ENCODE assay signal across 22 cellular contexts in genomic region chr14:69086537-69086936, GRCh38.
A peak's percentile ranks its signal among the peaks of the same experiment; 100 is the strongest.
DNase-seq lines count a peak whose midpoint lies in the region; ATAC-seq, FAIRE-seq and TF ChIP-seq lines count a peak whose summit lies in the region.
"Had no signal": no experiment of that assay in that cellular context is flagged by ENCODE, and none has a peak within 500 bp of the region (broad histone marks: within the 10 kb centered on the region; RNA-seq: fewer than 3 reads in every experiment).

No MANE protein-coding gene starts in this region.

- no peak overlapping the region for H3K4me3 Mint-ChIP-seq in activated naive CD4-positive, alpha-beta T cell treated with anti-CD3 and anti-CD28 coated beads for 36 hours
- H3K4me3 Mint-ChIP-seq: activated B cell treated with CpG ODN at 0.5 μM for 24 hours; T-helper 2 cell treated with Interferon-gamma antibody and Interleukin-4, amounts not matched to agents 5 μg/mL and 100 μg/mL, for 36 hours had no signal

- TF ChIP-seq CTCF in cardiac muscle cell (IDR thresholded peaks at IDR 0.05; ENCODE audit: low read depth, low read length) (no peak), kidney (IDR thresholded peaks at IDR 0.05; ENCODE audit: borderline replicate concordance, extremely low read depth, insufficient read depth) (no peak), smooth muscle cell (IDR thresholded peaks at IDR 0.05; ENCODE audit: borderline replicate concordance, insufficient read depth, poor library complexity, severe bottlenecking) (no peak)

- H3K36me3 ChIP-seq in cardiac muscle cell (peaks cover 45% of the 10 kb centered on the region), kidney (ENCODE audit: control insufficient read depth in 1 of 2, insufficient read depth in 2 of 2, low read length in 2 of 2) (peaks cover 10 to 27% of the 10 kb centered on the region in 2 donors), smooth muscle cell (ENCODE audit: low read depth) (no peaks in the 10 kb centered on the region)

- ATAC-seq in GM21381 (IDR thresholded peaks at IDR 0.05; ENCODE audit: unreplicated experiment): no peak

- peaks cover 26% of the 10 kb centered on the region for H3F3A ChIP-seq in smooth muscle cell (ENCODE audit: low read depth)

- no peaks in the 10 kb centered on the region for H3K9me3 ChIP-seq in cardiac muscle cell (ENCODE audit: low read depth)
- H3K9me3 ChIP-seq in kidney (ENCODE audit: control insufficient read depth in 1 of 2, low read length in 2 of 2): no peaks in the 10 kb centered on the region
- H3K9me3 ChIP-seq in smooth muscle cell (replicated peaks; ENCODE audit: low read depth): no peaks in the 10 kb centered on the region
- H3K9me3 ChIP-seq: neutrophil, testis had no signal

- H3K27ac Mint-ChIP-seq in activated naive CD4-positive, alpha-beta T cell treated with anti-CD3 and anti-CD28 coated beads for 36 hours: no peak overlapping the region
- H3K27ac Mint-ChIP-seq: activated B cell treated with CpG ODN at 0.5 μM for 24 hours; T-helper 2 cell treated with Interferon-gamma antibody and Interleukin-4, amounts not matched to agents 5 μg/mL and 100 μg/mL, for 36 hours had no signal

- H3K79me2 ChIP-seq in smooth muscle cell (ENCODE audit: low read depth): peaks cover 38% of the 10 kb centered on the region

- H3K27me3 Mint-ChIP-seq in activated naive CD4-positive, alpha-beta T cell treated with anti-CD3 and anti-CD28 coated beads for 36 hours (ENCODE audit: low read depth): no peaks in the 10 kb centered on the region
- H3K27me3 Mint-ChIP-seq: activated B cell treated with CpG ODN at 0.5 μM for 24 hours had no signal

- H3K27ac ChIP-seq in cardiac muscle cell: peak overlapping the region; percentile 63
- peak overlapping the region; percentile 30 to 69 for H3K27ac ChIP-seq in kidney (ENCODE audit: low read depth in 2 of 2, low read length in 2 of 2)
- H3K27ac ChIP-seq in smooth muscle cell (ENCODE audit: low read depth): peak overlapping the region; percentile 97
- H3K27ac ChIP-seq: KMS-11, testis had no signal

- intact Hi-C loops in cardiac septum (cut with DNase I) (loop anchor here (5.0 kb wide), 1 partner anchor 104 kb away; no protein-coding TSS in a partner anchor), kidney (cut with DNase I) (no loop called here)
- intact Hi-C loops in activated naive CD4-positive, alpha-beta T cell treated with anti-CD3 and anti-CD28 coated beads for 36 hours (cut with micrococcal nuclease): no loop called here

- H3K27me3 ChIP-seq in cardiac muscle cell (no peaks in the 10 kb centered on the region), smooth muscle cell (ENCODE audit: low read depth) (no peaks in the 10 kb centered on the region)
- H3K27me3 ChIP-seq: neutrophil, testis had no signal

- no peak for FAIRE-seq in kidney (lab: Jason Lieb, UNC)

- peaks cover 6% of the 10 kb centered on the region for H3K36me3 Mint-ChIP-seq in activated naive CD4-positive, alpha-beta T cell treated with anti-CD3 and anti-CD28 coated beads for 36 hours (ENCODE audit: low read depth)

- WGBS in smooth muscle cell (ENCODE audit: low lambda C conversion rate): 90% methylated on average over 3 of the region's 3 CpGs

- H3K4me1 ChIP-seq in cardiac muscle cell (ENCODE audit: low read depth): no peaks in the 10 kb centered on the region
- peaks cover 4 to 5% of the 10 kb centered on the region in 2 donors for H3K4me1 ChIP-seq in kidney (ENCODE audit: control insufficient read depth in 1 of 2, insufficient read depth in 1 of 2, low read depth in 1 of 2, low read length in 2 of 2)
- H3K4me1 ChIP-seq in smooth muscle cell (ENCODE audit: low read depth): peaks cover 10% of the 10 kb centered on the region
- H3K4me1 ChIP-seq: testis had no signal

- H3K4me1 Mint-ChIP-seq in activated naive CD4-positive, alpha-beta T cell treated with anti-CD3 and anti-CD28 coated beads for 36 hours (ENCODE audit: low read depth): peaks cover 6% of the 10 kb centered on the region
- H3K4me1 Mint-ChIP-seq: activated B cell treated with CpG ODN at 0.5 μM for 24 hours had no signal

- no peak overlapping the region for H2AFZ ChIP-seq in smooth muscle cell (ENCODE audit: low read depth)

- no peak overlapping the region for H3K9ac ChIP-seq in kidney (ENCODE audit: low read length in 2 of 2)
- H3K9ac ChIP-seq in smooth muscle cell (ENCODE audit: low read depth): no peak overlapping the region
- H3K9ac ChIP-seq: KMS-11 had no signal

- CTCF ChIA-PET in activated naive CD4-positive, alpha-beta T cell treated with anti-CD3 and anti-CD28 coated beads for 36 hours (lab: Charles Lee): no interaction called here

- DNase-seq in cardiac muscle cell (ENCODE audit: low read depth in 1 of 2, low spot score in 1 of 2) (no peak), cardiac septum (ENCODE audit: low spot score) (no peak), kidney (no peak), smooth muscle cell (lab: John Stamatoyannopoulos, UW; ENCODE audit: unreplicated experiment) (no peak), HPDE6-E6E7 (ENCODE audit: extremely low spot score) (no peak)
- no peak for DNase-seq in stimulated activated CD4-positive, alpha-beta T cell treated with anti-CD3 and anti-CD28 coated beads, Interleukin-4, amount 100 ng/mL, for 1 hour
- DNase-seq in activated naive CD4-positive, alpha-beta T cell treated with anti-CD3 and anti-CD28 coated beads for 36 hours: no peak
- DNase-seq: ACHN; activated B cell treated with CpG ODN at 0.5 μM for 24 hours; activated CD8-positive, alpha-beta memory T cell treated with anti-CD3 and anti-CD28 coated beads for 24 hours; activated effector memory CD4-positive, alpha-beta T cell treated with anti-CD3 and anti-CD28 coated beads, Interleukin-2, amount 50 U/mL, for 16 hours; GOT3; head of caudate nucleus; NCI-H1048; NCI-H526 treated with DMSO at 0.1 percent for 48 hours; OCI-M1; stimulated activated CD4-positive, alpha-beta T cell treated with anti-CD3 and anti-CD28 coated beads, Interleukin-2, amount 100 ng/mL, for 24 hours; testis had no signal

- H4K20me1 ChIP-seq in smooth muscle cell (ENCODE audit: low read depth): no peaks in the 10 kb centered on the region

- H3K4me3 ChIP-seq in cardiac muscle cell: no peak overlapping the region
- H3K4me3 ChIP-seq in kidney (ENCODE audit: low read length in 2 of 2): no peak overlapping the region
- H3K4me3 ChIP-seq in smooth muscle cell: no peak overlapping the region
- H3K4me3 ChIP-seq: testis had no signal

- peak overlapping the region; percentile 61 for H3K4me2 ChIP-seq in smooth muscle cell
- H3K4me2 ChIP-seq: KMS-11 had no signal

- H3K9me3 Mint-ChIP-seq in activated naive CD4-positive, alpha-beta T cell treated with anti-CD3 and anti-CD28 coated beads for 36 hours: no peaks in the 10 kb centered on the region
- H3K9me3 Mint-ChIP-seq: activated B cell treated with CpG ODN at 0.5 μM for 24 hours; T-helper 2 cell treated with Interferon-gamma antibody and Interleukin-4, amounts not matched to agents 5 μg/mL and 100 μg/mL, for 36 hours had no signal
